In the genomic region with DNA sequence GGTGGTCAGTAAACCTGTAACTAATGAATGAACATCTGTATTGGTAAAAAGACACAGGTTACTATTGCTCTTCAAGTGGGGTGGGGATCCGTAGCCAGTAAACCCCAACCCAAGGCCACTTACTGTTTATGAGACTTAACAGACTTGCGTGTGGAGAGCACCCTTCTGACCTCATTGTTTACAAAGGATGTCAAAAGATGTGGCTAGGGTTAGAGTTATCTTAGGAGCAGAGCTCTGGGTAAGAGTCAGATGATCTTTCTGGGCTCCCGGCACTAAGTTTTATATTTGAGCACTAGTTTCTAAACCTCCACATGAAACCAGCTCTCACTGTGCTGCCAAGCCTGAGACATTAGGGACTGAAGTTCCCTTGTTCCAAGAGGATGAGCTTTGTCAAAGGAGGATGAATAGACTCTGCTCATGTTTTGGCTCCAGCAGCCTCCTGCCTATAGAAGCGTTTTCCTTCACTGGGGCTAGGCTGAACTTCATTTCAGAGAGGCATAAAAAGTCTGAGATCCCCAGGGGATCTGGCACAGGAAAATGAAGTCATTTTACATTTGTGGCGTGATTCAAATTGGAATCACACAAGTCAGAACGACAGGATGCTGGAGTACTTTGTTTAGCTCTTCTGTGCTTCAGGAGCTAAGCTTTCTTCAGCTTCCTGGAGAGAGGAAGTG, we compare ENCODE assay signal across 18 cellular contexts.
A peak's percentile ranks its signal among the peaks of the same experiment; 100 is the strongest.
DNase-seq lines count a peak whose midpoint lies in the region; ATAC-seq and TF ChIP-seq lines count a peak whose summit lies in the region.
"Had no signal": no experiment of that assay in that cellular context is flagged by ENCODE, and none has a peak within 500 bp of the region (broad histone marks: within the 10 kb centered on the region; RNA-seq: fewer than 3 reads in every experiment).

No MANE protein-coding gene starts in this region.

- peak overlapping the region; percentile 67 for H3K27ac Mint-ChIP-seq in activated naive CD4-positive, alpha-beta T cell treated with anti-CD3 and anti-CD28 coated beads, Interleukin-2, amount 10 ng/mL, durations not matched to agents 7 days and 5 days
- no peak overlapping the region for H3K27ac Mint-ChIP-seq in activated naive CD4-positive, alpha-beta T cell treated with anti-CD3 and anti-CD28 coated beads, Interleukin-2, amount 50 U/mL, for 72 hours
- H3K27ac Mint-ChIP-seq: natural killer cell had no signal

- H4K20me1 ChIP-seq in smooth muscle cell (ENCODE audit: low read depth): no peaks in the 10 kb centered on the region

- peaks cover 44% of the 10 kb centered on the region for H3K4me1 Mint-ChIP-seq in activated naive CD4-positive, alpha-beta T cell treated with anti-CD3 and anti-CD28 coated beads, Interleukin-2, amount 10 ng/mL, durations not matched to agents 7 days and 5 days

- no peaks in the 10 kb centered on the region for H3K9me3 ChIP-seq in smooth muscle cell (replicated peaks; ENCODE audit: low read depth)
- H3K9me3 ChIP-seq: thyroid gland had no signal

- H3K27ac ChIP-seq in smooth muscle cell (ENCODE audit: low read depth) (no peak overlapping the region), RWPE1 (no peak overlapping the region)
- H3K27ac ChIP-seq: HL-60, KMS-11, thyroid gland had no signal

- no peaks in the 10 kb centered on the region for H3K27me3 ChIP-seq in smooth muscle cell (ENCODE audit: low read depth)
- H3K27me3 ChIP-seq: thyroid gland had no signal

- no peaks in the 10 kb centered on the region for H3K36me3 ChIP-seq in smooth muscle cell (ENCODE audit: low read depth)
- H3K36me3 ChIP-seq: thyroid gland had no signal

- peak overlapping the region; percentile 9 for H3K4me2 ChIP-seq in smooth muscle cell
- H3K4me2 ChIP-seq: KMS-11 had no signal

- TF ChIP-seq CTCF in smooth muscle cell (IDR thresholded peaks at IDR 0.05; ENCODE audit: borderline replicate concordance, insufficient read depth, poor library complexity, severe bottlenecking) (no peak), RWPE1 (conservative IDR thresholded peaks at IDR 0.05; ENCODE audit: low read depth) (no peak)

- H3F3A ChIP-seq in smooth muscle cell (ENCODE audit: low read depth): peaks cover 12% of the 10 kb centered on the region

- H3K36me3 Mint-ChIP-seq in activated naive CD4-positive, alpha-beta T cell treated with anti-CD3 and anti-CD28 coated beads, Interleukin-2, amount 10 ng/mL, durations not matched to agents 7 days and 5 days: no peaks in the 10 kb centered on the region
- H3K36me3 Mint-ChIP-seq in activated naive CD4-positive, alpha-beta T cell treated with anti-CD3 and anti-CD28 coated beads, Interleukin-2, amount 50 U/mL, for 72 hours: peaks cover 0 to 11% of the 10 kb centered on the region in 2 donors

- ATAC-seq in activated naive CD4-positive, alpha-beta T cell treated with anti-CD3 and anti-CD28 coated beads, Interleukin-2, amount 50 U/mL, for 72 hours: no peak
- ATAC-seq: PC-3 had no signal

- DNase-seq in activated naive CD4-positive, alpha-beta T cell treated with anti-CD3 and anti-CD28 coated beads, Interleukin-2, amount 10 ng/mL, durations not matched to agents 7 days and 5 days: no peak
- no peak for DNase-seq in activated naive CD4-positive, alpha-beta T cell treated with anti-CD3 and anti-CD28 coated beads, Interleukin-2, amount 50 U/mL, for 72 hours (ENCODE audit: low spot score in 2 of 2)
- DNase-seq in SK-MEL-5 (ENCODE audit: low read depth, low spot score) (peak; percentile 97), foreskin melanocyte (peak; percentile 97), smooth muscle cell (lab: John Stamatoyannopoulos, UW; ENCODE audit: unreplicated experiment) (no peak), NCI-H2227 (lab: John Stamatoyannopoulos, UW; ENCODE audit: unreplicated experiment) (no peak), RWPE1 (ENCODE audit: low spot score) (no peak)
- no peak for DNase-seq in activated naive CD4-positive, alpha-beta T cell treated with Interleukin-2 at 50 U/mL for 16 hours
- DNase-seq: activated CD4-positive, alpha-beta T cell treated with anti-CD3 and anti-CD28 coated beads for 1 hour; GF-D8; natural killer cell; NCI-H1436 treated with DMSO at 0.1 percent for 48 hours; PC-3; stimulated activated CD4-positive, alpha-beta T cell treated with anti-CD3 and anti-CD28 coated beads, Interleukin-2, amount 100 ng/mL, for 48 hours; stimulated activated CD8-positive, alpha-beta memory T cell treated with anti-CD3 and anti-CD28 coated beads, Interleukin-4, amount 100 ng/mL, for 48 hours; thyroid gland had no signal

- peaks cover 5% of the 10 kb centered on the region for H3K27me3 Mint-ChIP-seq in activated naive CD4-positive, alpha-beta T cell treated with anti-CD3 and anti-CD28 coated beads, Interleukin-2, amount 10 ng/mL, durations not matched to agents 7 days and 5 days

- POLR2A ChIA-PET in RWPE1 (lab: Yijun Ruan, JAX; ENCODE audit: low non-redundant PET): no interaction called here

- H3K4me1 ChIP-seq in smooth muscle cell (ENCODE audit: low read depth): peaks cover 10% of the 10 kb centered on the region

- H3K9ac ChIP-seq in smooth muscle cell (ENCODE audit: low read depth): no peak overlapping the region
- H3K9ac ChIP-seq: KMS-11 had no signal

- no peak overlapping the region for H3K4me3 Mint-ChIP-seq in activated naive CD4-positive, alpha-beta T cell treated with anti-CD3 and anti-CD28 coated beads, Interleukin-2, amount 10 ng/mL, durations not matched to agents 7 days and 5 days
- H3K4me3 Mint-ChIP-seq: natural killer cell had no signal

- in situ Hi-C loops in SK-MEL-5 (cut with HindIII; ENCODE audit: low pct_unique_long_range_greater_than_20kb, low sequenced_read_pairs): no loop called here

- no peaks in the 10 kb centered on the region for H3K79me2 ChIP-seq in smooth muscle cell (ENCODE audit: low read depth)

- peak overlapping the region; percentile 6 for H2AFZ ChIP-seq in smooth muscle cell (ENCODE audit: low read depth)

- CTCF ChIA-PET in activated naive CD4-positive, alpha-beta T cell treated with anti-CD3 and anti-CD28 coated beads, Interleukin-2, amount 10 ng/mL, durations not matched to agents 7 days and 5 days (lab: Charles Lee): no interaction called here
- CTCF ChIA-PET in RWPE1 (lab: Yijun Ruan, JAX): interaction anchor here (0.6 kb wide), 1 partner anchor 83 kb away, joined by 5 read pairs; no protein-coding TSS in a partner anchor

- peaks cover 2% of the 10 kb centered on the region for H3K9me3 Mint-ChIP-seq in activated naive CD4-positive, alpha-beta T cell treated with anti-CD3 and anti-CD28 coated beads, Interleukin-2, amount 10 ng/mL, durations not matched to agents 7 days and 5 days
- peaks cover 0 to 4% of the 10 kb centered on the region in 2 donors for H3K9me3 Mint-ChIP-seq in activated naive CD4-positive, alpha-beta T cell treated with anti-CD3 and anti-CD28 coated beads, Interleukin-2, amount 50 U/mL, for 72 hours
- H3K9me3 Mint-ChIP-seq: natural killer cell had no signal

- 36% methylated on average over 6 of the region's 6 CpGs for WGBS in smooth muscle cell (ENCODE audit: low lambda C conversion rate)

- no peak overlapping the region for H3K4me3 ChIP-seq in smooth muscle cell
- H3K4me3 ChIP-seq: thyroid gland had no signal

Comparison
In these comparisons a context has a peak if more than half of its experiments do, and no peak if none do; other contexts are left out.
1. DNase-seq: peak in SK-MEL-5 (single experiment) and foreskin melanocyte (single experiment); none in activated naive CD4-positive, alpha-beta T cell treated with anti-CD3 and anti-CD28 coated beads, Interleukin-2, amount 10 ng/mL, durations not matched to agents 7 days and 5 days (single experiment), activated naive CD4-positive, alpha-beta T cell treated with anti-CD3 and anti-CD28 coated beads, Interleukin-2, amount 50 U/mL, for 72 hours (0 of 2), smooth muscle cell (single experiment), activated naive CD4-positive, alpha-beta T cell treated with Interleukin-2 at 50 U/mL for 16 hours (single experiment), NCI-H2227 (single experiment) and RWPE1 (single experiment).